ENCODE assay signal across 23 cellular contexts in genomic region chr19:16564842-16565241, GRCh38. TPM values are rescaled to one million over a fixed set of nuclear protein-coding genes. Genes with fewer than 3 reads are reported as not detected.
DNase-seq lines count a peak whose midpoint lies in the region; ATAC-seq and TF ChIP-seq lines count a peak whose summit lies in the region.
"Had no signal": no experiment of that assay in that cellular context is flagged by ENCODE, and none has a peak within 500 bp of the region (broad histone marks: within the 10 kb centered on the region; RNA-seq: fewer than 3 reads in every experiment).

No MANE protein-coding gene starts in this region.

- in situ Hi-C loops in brain microvascular endothelial cell (cut with HindIII; ENCODE audit: low pct_ligation_motif_present, low sequenced_read_pairs): no loop called here

- H3K36me3 Mint-ChIP-seq in CD8-positive, alpha-beta memory T cell: peaks cover 0 to 68% (median 24%) of the 10 kb centered on the region in 3 donors
- H3K36me3 Mint-ChIP-seq in activated CD8-positive, alpha-beta T cell treated with anti-CD3 and anti-CD28 coated beads, Interleukin-2, amount 10 ng/mL, durations not matched to agents 7 days and 5 days (ENCODE audit: low read depth): peaks cover 72% of the 10 kb centered on the region
- H3K36me3 Mint-ChIP-seq in naive B cell (peaks cover 16 to 24% of the 10 kb centered on the region in 2 donors), WTC11 (peaks cover 56% of the 10 kb centered on the region)

- TF ChIP-seq CTCF in WTC11 (IDR thresholded peaks at IDR 0.05): no peak
- no peak for TF ChIP-seq CTCF in brain microvascular endothelial cell (IDR thresholded peaks at IDR 0.05; ENCODE audit: low read depth, low read length, missing control alignments)

- H3K27ac Mint-ChIP-seq in CD8-positive, alpha-beta memory T cell: peak overlapping the region in 7 of 8 donors; percentile 6 to 86 (median 81)
- H3K27ac Mint-ChIP-seq in activated CD8-positive, alpha-beta T cell treated with anti-CD3 and anti-CD28 coated beads, Interleukin-2, amount 10 ng/mL, durations not matched to agents 7 days and 5 days: peak overlapping the region; percentile 76
- H3K27ac Mint-ChIP-seq in naive B cell (peak overlapping the region in 4 of 6 donors; percentile 44 to 85 (median 56)), WTC11 (no peak overlapping the region)

- ATAC-seq in activated CD8-positive, alpha-beta T cell treated with anti-CD3 and anti-CD28 coated beads, Interleukin-2, amount 10 ng/mL, durations not matched to agents 7 days and 5 days: no peak
- ATAC-seq in naive B cell (ENCODE audit: low read depth in 2 of 2) (no peak), WTC11 (no peak)
- ATAC-seq: activated T-cell treated with anti-CD3 and anti-CD28 coated beads, Interleukin-2, amount 50 U/mL, for 4 hours had no signal

- H3K9me3 Mint-ChIP-seq in CD8-positive, alpha-beta memory T cell: no peaks in the 10 kb centered on the region
- no peaks in the 10 kb centered on the region for H3K9me3 Mint-ChIP-seq in activated CD8-positive, alpha-beta T cell treated with anti-CD3 and anti-CD28 coated beads, Interleukin-2, amount 10 ng/mL, durations not matched to agents 7 days and 5 days (ENCODE audit: insufficient read depth)
- H3K9me3 Mint-ChIP-seq in naive B cell (peaks cover 0 to 4% (median 0%) of the 10 kb centered on the region in 7 donors), WTC11 (no peaks in the 10 kb centered on the region)
- H3K9me3 Mint-ChIP-seq: activated T-cell treated with anti-CD3 and anti-CD28 coated beads, Interleukin-2, amount 50 U/mL, for 4 hours had no signal

- peaks cover 23 to 40% (median 25%) of the 10 kb centered on the region in 3 donors for H3K4me1 Mint-ChIP-seq in CD8-positive, alpha-beta memory T cell
- peaks cover 47% of the 10 kb centered on the region for H3K4me1 Mint-ChIP-seq in activated CD8-positive, alpha-beta T cell treated with anti-CD3 and anti-CD28 coated beads, Interleukin-2, amount 10 ng/mL, durations not matched to agents 7 days and 5 days (ENCODE audit: low read depth)
- H3K4me1 Mint-ChIP-seq in naive B cell: peaks cover 8 to 18% (median 10%) of the 10 kb centered on the region in 3 donors
- H3K4me1 Mint-ChIP-seq in WTC11: no peaks in the 10 kb centered on the region

- H3K27ac ChIP-seq in CD8-positive, alpha-beta memory T cell (ENCODE audit: low read depth, low read length): no peak overlapping the region
- no peak overlapping the region for H3K27ac ChIP-seq in brain microvascular endothelial cell
- H3K27ac ChIP-seq: breast epithelium, GM23248, vagina had no signal

- H3K36me3 ChIP-seq in CD8-positive, alpha-beta memory T cell (ENCODE audit: insufficient read depth, low read length): peaks cover 21% of the 10 kb centered on the region
- peaks cover 77% of the 10 kb centered on the region for H3K36me3 ChIP-seq in brain microvascular endothelial cell (replicated peaks)
- H3K36me3 ChIP-seq: breast epithelium had no signal

- H3K4me3 ChIP-seq in CD8-positive, alpha-beta memory T cell (ENCODE audit: low read length): no peak overlapping the region
- no peak overlapping the region for H3K4me3 ChIP-seq in brain microvascular endothelial cell (ENCODE audit: low read depth, low read length)
- H3K4me3 ChIP-seq: breast epithelium, GM23248, MG63, spleen, vagina had no signal

- POLR2A ChIA-PET in CD8-positive, alpha-beta memory T cell (lab: Charles Lee): no interaction called here
- POLR2A ChIA-PET in activated CD8-positive, alpha-beta T cell treated with anti-CD3 and anti-CD28 coated beads, Interleukin-2, amount 10 ng/mL, durations not matched to agents 7 days and 5 days (lab: Charles Lee): interaction anchor here (1.0 to 1.4 kb wide), 2 partner anchors 9 to 64 kb away, joined by 4 read pairs; no protein-coding TSS in a partner anchor
- POLR2A ChIA-PET in WTC11 (lab: Charles Lee): no interaction called here

- no peaks in the 10 kb centered on the region for H3K9me3 ChIP-seq in CD8-positive, alpha-beta memory T cell (ENCODE audit: low read length)
- H3K9me3 ChIP-seq: BE2C, breast epithelium, MG63, spleen, vagina had no signal

- H3K4me1 ChIP-seq in CD8-positive, alpha-beta memory T cell (ENCODE audit: insufficient read depth, low read length): peaks cover 25% of the 10 kb centered on the region
- H3K4me1 ChIP-seq: BE2C, breast epithelium had no signal

- peak; percentile 21 for DNase-seq in SIG-M5 treated with dmso at 0.1 percent for 504 hours (lab: John Stamatoyannopoulos, UW; ENCODE audit: unreplicated experiment)
- no peak for DNase-seq in SIG-M5 (lab: John Stamatoyannopoulos, UW)
- DNase-seq in CD8-positive, alpha-beta memory T cell: no peak
- DNase-seq in activated CD8-positive, alpha-beta T cell treated with anti-CD3 and anti-CD28 coated beads, Interleukin-2, amount 10 ng/mL, durations not matched to agents 7 days and 5 days: no peak
- no peak for DNase-seq in naive B cell
- no peak for DNase-seq in WTC11 (ENCODE audit: low spot score)
- no peak for DNase-seq in NCI-H345 (lab: John Stamatoyannopoulos, UW)
- DNase-seq in brain microvascular endothelial cell: no peak
- DNase-seq: activated CD4-positive, alpha-beta T cell treated with anti-CD3 and anti-CD28 coated beads, Interleukin-2, amount 50 U/mL, for 1 hour; activated T-cell treated with anti-CD3 and anti-CD28 coated beads, Interleukin-2, amount 50 U/mL, for 4 hours; BE2C; DMS 273 treated with DMSO at 0.1 percent for 48 hours; GDM1; GM23248; head of caudate nucleus; MG63; NCI-H1417 treated with DMSO at 0.1 percent for 48 hours; NCI-H524; occipital lobe; spleen; stimulated activated CD4-positive, alpha-beta T cell treated with anti-CD3 and anti-CD28 coated beads, Interleukin-4, amount 100 ng/mL, for 24 hours had no signal

- no peaks in the 10 kb centered on the region for H3K27me3 Mint-ChIP-seq in CD8-positive, alpha-beta memory T cell
- H3K27me3 Mint-ChIP-seq in activated CD8-positive, alpha-beta T cell treated with anti-CD3 and anti-CD28 coated beads, Interleukin-2, amount 10 ng/mL, durations not matched to agents 7 days and 5 days (ENCODE audit: low read depth): no peaks in the 10 kb centered on the region
- H3K27me3 Mint-ChIP-seq in naive B cell (no peaks in the 10 kb centered on the region), WTC11 (ENCODE audit: low read depth) (no peaks in the 10 kb centered on the region)

- CTCF ChIA-PET in CD8-positive, alpha-beta memory T cell (lab: Charles Lee): interaction anchor here (1.2 kb wide), 1 partner anchor 18 kb away, joined by 3 read pairs; no protein-coding TSS in a partner anchor
- CTCF ChIA-PET in activated CD8-positive, alpha-beta T cell treated with anti-CD3 and anti-CD28 coated beads, Interleukin-2, amount 10 ng/mL, durations not matched to agents 7 days and 5 days (lab: Charles Lee): interaction anchor here (1.3 to 1.8 kb wide), 2 partner anchors 22 to 155 kb away, joined by 3 to 7 read pairs; partner anchors contain the start of gene NWD1
- CTCF ChIA-PET in WTC11 (lab: Charles Lee): no interaction called here

- no peak overlapping the region for H3K4me3 Mint-ChIP-seq in CD8-positive, alpha-beta memory T cell
- no peak overlapping the region for H3K4me3 Mint-ChIP-seq in activated CD8-positive, alpha-beta T cell treated with anti-CD3 and anti-CD28 coated beads, Interleukin-2, amount 10 ng/mL, durations not matched to agents 7 days and 5 days
- H3K4me3 Mint-ChIP-seq in naive B cell: peak overlapping the region in 1 of 8 donors; percentile 37
- no peak overlapping the region for H3K4me3 Mint-ChIP-seq in WTC11
- H3K4me3 Mint-ChIP-seq: activated T-cell treated with anti-CD3 and anti-CD28 coated beads, Interleukin-2, amount 50 U/mL, for 4 hours had no signal

- H3K27me3 ChIP-seq in CD8-positive, alpha-beta memory T cell (ENCODE audit: insufficient read depth, low read length, poor library complexity, severe bottlenecking): no peaks in the 10 kb centered on the region
- H3K27me3 ChIP-seq in brain microvascular endothelial cell (replicated peaks): no peaks in the 10 kb centered on the region
- H3K27me3 ChIP-seq: BE2C, breast epithelium, MG63, spleen, vagina had no signal

TF ChIP-seq in WTC11, 78 proteins besides CTCF, POLR2A, EP300 and RAD21:
- TF ChIP-seq ESRRA (CRISPR knock-in tag; IDR thresholded peaks at IDR 0.05; ENCODE audit: borderline replicate concordance) (no peak), IRF1 (CRISPR knock-in tag; IDR thresholded peaks at IDR 0.05) (no peak)
TF ChIP-seq in WTC11: peak in this region for 0.

RNA-seq across cellular contexts. Expression of gene SLC35E1, which starts 7.4 kb away (rescaled TPM):
- total RNA-seq in CD8-positive, alpha-beta memory T cell: 10 to 100 TPM; 41.9 to 43.8 TPM
- polyA plus RNA-seq in CD8-positive, alpha-beta memory T cell: 30.6 TPM
- total RNA-seq in activated CD8-positive, alpha-beta T cell treated with anti-CD3 and anti-CD28 coated beads, Interleukin-2, amount 10 ng/mL, durations not matched to agents 7 days and 5 days: 10 to 100 TPM; 55.6 to 61.9 TPM
- polyA plus RNA-seq in naive B cell (ENCODE audit: low read depth in 6 of 6): 10 to 100 TPM; 15.4 to 26.2 (median 19.4) TPM
- total RNA-seq in WTC11 (2021): 27.5 to 28.5 TPM (median 28.0 TPM) in 3 replicates

RNA-seq across cellular contexts. Expression of gene CHERP, which starts 22.6 kb away (rescaled TPM):
- total RNA-seq in CD8-positive, alpha-beta memory T cell: 10 to 100 TPM; 73.1 to 74.2 TPM
- polyA plus RNA-seq in CD8-positive, alpha-beta memory T cell: 20.3 TPM
- 10 to 100 TPM; 60.0 to 60.8 TPM for total RNA-seq in activated CD8-positive, alpha-beta T cell treated with anti-CD3 and anti-CD28 coated beads, Interleukin-2, amount 10 ng/mL, durations not matched to agents 7 days and 5 days
- polyA plus RNA-seq in naive B cell (ENCODE audit: low read depth in 6 of 6): 10 to 100 TPM in 2 of 6 donors, 1 to 10 TPM in 4; 3.2 to 19.5 (median 9.4) TPM
- total RNA-seq in WTC11 (2021): 67.4 to 98.7 TPM (median 75.8 TPM) in 3 replicates
